Comparison of ENCODE assay signal across 1 cellular context in the genomic region with DNA sequence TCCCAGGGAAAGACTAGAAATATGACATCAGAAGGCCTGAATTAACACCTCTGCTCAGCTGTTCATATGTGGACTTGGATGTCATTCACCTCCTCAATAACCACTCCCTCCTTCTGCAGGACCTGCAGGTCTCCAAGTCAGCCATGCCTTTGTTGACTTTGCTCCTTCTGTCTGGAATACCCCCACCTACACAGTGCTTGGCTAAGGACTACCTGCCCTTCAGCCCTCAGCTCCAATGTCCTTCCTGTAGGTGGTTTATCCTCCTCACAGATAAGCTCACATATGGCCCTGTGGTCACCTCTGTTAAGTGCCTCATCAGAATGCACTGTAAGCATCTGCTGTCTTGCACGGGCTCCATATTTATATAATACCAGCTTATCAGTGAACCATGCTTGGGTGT.
TF ChIP-seq lines count a peak whose summit lies in the region.

No MANE protein-coding gene starts in this region.

TF ChIP-seq in H1, 55 proteins besides CTCF, POLR2A, EP300 and RAD21 (continued from another document):
- TF ChIP-seq SUZ12 (IDR thresholded peaks at IDR 0.05; ENCODE audit: low read length) (no peak), GABPA (IDR thresholded peaks at IDR 0.05; ENCODE audit: borderline replicate concordance, insufficient read depth, low read length) (no peak), POLR2AphosphoS5 (IDR thresholded peaks at IDR 0.05; ENCODE audit: low read depth, low read length) (no peak), HDAC2 (IDR thresholded peaks at IDR 0.05; ENCODE audit: borderline replicate concordance in 1 of 2, low read depth in 2 of 2, low read length in 2 of 2) (no peak), TEAD4 (IDR thresholded peaks at IDR 0.05; ENCODE audit: low read depth, low read length) (no peak), RXRA (IDR thresholded peaks at IDR 0.05; ENCODE audit: insufficient read depth, low read depth, low read length) (no peak), YY1 (IDR thresholded peaks at IDR 0.05; ENCODE audit: low read depth, low read length) (no peak), RNF2 (IDR thresholded peaks at IDR 0.05; ENCODE audit: borderline replicate concordance, low read depth, low read length, missing control alignments, poor library complexity, severe bottlenecking) (no peak), SAP30 (IDR thresholded peaks at IDR 0.05; ENCODE audit: insufficient read depth, insufficient replicate concordance, low read length) (no peak), ASH2L (IDR thresholded peaks at IDR 0.05; ENCODE audit: low read length) (no peak), NANOG (IDR thresholded peaks at IDR 0.05; ENCODE audit: insufficient read depth, low read depth, low read length, poor library complexity, severe bottlenecking) (no peak)
- TF ChIP-seq, protein P1, sequence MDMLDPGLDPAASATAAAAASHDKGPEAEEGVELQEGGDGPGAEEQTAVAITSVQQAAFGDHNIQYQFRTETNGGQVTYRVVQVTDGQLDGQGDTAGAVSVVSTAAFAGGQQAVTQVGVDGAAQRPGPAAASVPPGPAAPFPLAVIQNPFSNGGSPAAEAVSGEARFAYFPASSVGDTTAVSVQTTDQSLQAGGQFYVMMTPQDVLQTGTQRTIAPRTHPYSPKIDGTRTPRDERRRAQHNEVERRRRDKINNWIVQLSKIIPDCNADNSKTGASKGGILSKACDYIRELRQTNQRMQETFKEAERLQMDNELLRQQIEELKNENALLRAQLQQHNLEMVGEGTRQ (IDR thresholded peaks at IDR 0.05; ENCODE audit: low read length), result no peak
